29 cellular contexts compared by ENCODE assay signal in the genomic region with DNA sequence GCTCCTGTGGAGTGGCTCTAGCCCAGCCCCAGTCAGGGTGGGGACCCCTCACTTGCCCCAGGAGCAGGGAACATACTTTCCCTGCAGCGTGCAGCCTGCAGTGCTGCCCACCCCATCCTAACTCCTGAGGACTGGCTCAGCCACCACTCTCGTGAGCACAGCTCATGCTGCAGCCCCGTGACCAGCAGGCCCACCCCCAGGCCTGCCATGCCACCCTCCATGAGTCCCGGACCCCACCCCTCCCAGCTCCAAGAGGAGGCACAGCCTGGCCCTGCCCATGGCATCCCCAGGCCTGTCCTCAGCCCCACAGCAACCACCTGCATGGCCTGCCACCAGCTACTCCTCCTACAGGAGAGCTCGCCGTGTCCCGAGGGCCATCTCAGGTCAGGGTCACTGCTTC.
"Had no signal": no experiment of that assay in that cellular context is flagged by ENCODE, and none has a peak within 500 bp of the region (broad histone marks: within the 10 kb centered on the region; RNA-seq: fewer than 3 reads in every experiment).

No MANE protein-coding gene starts in this region.

- H3K4me3 ChIP-seq: ascending aorta, cardiac muscle cell had no signal

- DNase-seq: activated CD4-positive, alpha-beta memory T cell treated with anti-CD3 and anti-CD28 coated beads, Interleukin-2, amount 10 ng/mL, durations not matched to agents 7 days and 5 days; activated CD4-positive, alpha-beta T cell treated with anti-CD3 and anti-CD28 coated beads for 1 hour; activated CD4-positive, alpha-beta T cell treated with anti-CD3 and anti-CD28 coated beads for 36 hours; activated CD4-positive, alpha-beta T cell treated with anti-CD3 and anti-CD28 coated beads for 48 hours; activated CD4-positive, alpha-beta T cell treated with anti-CD3 and anti-CD28 coated beads, Interleukin-2, amount 10 ng/mL, durations not matched to agents 7 days and 5 days; activated CD4-positive, alpha-beta T cell treated with anti-CD3 and anti-CD28 coated beads, Interleukin-2, amount 50 U/mL, for 48 hours; activated CD4-positive, CD25-positive, alpha-beta regulatory T cell; activated CD8-positive, alpha-beta memory T cell treated with anti-CD3 and anti-CD28 coated beads for 24 hours; activated CD8-positive, alpha-beta memory T cell treated with anti-CD3 and anti-CD28 coated beads, Interleukin-2, amount 10 ng/mL, durations not matched to agents 7 days and 5 days; activated CD8-positive, alpha-beta memory T cell treated with anti-CD3 and anti-CD28 coated beads, Interleukin-2, amount 50 U/mL, for 48 hours; activated CD8-positive, alpha-beta T cell treated with anti-CD3 and anti-CD28 coated beads, Interleukin-2, amount 10 ng/mL, durations not matched to agents 7 days and 5 days; activated effector memory CD4-positive, alpha-beta T cell treated with Interleukin-2 at 50 U/mL for 16 hours; activated gamma-delta T cell; activated naive CD4-positive, alpha-beta T cell treated with anti-CD3 and anti-CD28 coated beads, Interleukin-2, amount 10 ng/mL, durations not matched to agents 7 days and 5 days; activated naive CD4-positive, alpha-beta T cell treated with Interleukin-2 at 50 U/mL for 16 hours; activated naive CD8-positive, alpha-beta T cell treated with anti-CD3 and anti-CD28 coated beads, Interleukin-2, amount 10 ng/mL, durations not matched to agents 7 days and 5 days; activated naive CD8-positive, alpha-beta T cell treated with anti-CD3 and anti-CD28 coated beads, Interleukin-2, amount 50 U/mL, for 24 hours; activated T-cell treated with anti-CD3 and anti-CD28 coated beads, Interleukin-2, amount 50 U/mL, for 24 hours; activated T-cell treated with anti-CD3 and anti-CD28 coated beads, Interleukin-2, amount 50 U/mL, for 48 hours; amygdala; anterior cingulate cortex; caudate nucleus; cerebellar nuclear complex; T-helper 1 cell; T-helper 2 cell; T-helper 9 cell had no signal

- H3K27ac ChIP-seq: ascending aorta, cardiac muscle cell, VCaP had no signal

- H3K36me3 ChIP-seq: ascending aorta, cardiac muscle cell had no signal

- H3K9me3 ChIP-seq: ascending aorta had no signal

- H3K27me3 ChIP-seq: ascending aorta, cardiac muscle cell had no signal
